1 cellular context compared by ENCODE assay signal in the genomic region with DNA sequence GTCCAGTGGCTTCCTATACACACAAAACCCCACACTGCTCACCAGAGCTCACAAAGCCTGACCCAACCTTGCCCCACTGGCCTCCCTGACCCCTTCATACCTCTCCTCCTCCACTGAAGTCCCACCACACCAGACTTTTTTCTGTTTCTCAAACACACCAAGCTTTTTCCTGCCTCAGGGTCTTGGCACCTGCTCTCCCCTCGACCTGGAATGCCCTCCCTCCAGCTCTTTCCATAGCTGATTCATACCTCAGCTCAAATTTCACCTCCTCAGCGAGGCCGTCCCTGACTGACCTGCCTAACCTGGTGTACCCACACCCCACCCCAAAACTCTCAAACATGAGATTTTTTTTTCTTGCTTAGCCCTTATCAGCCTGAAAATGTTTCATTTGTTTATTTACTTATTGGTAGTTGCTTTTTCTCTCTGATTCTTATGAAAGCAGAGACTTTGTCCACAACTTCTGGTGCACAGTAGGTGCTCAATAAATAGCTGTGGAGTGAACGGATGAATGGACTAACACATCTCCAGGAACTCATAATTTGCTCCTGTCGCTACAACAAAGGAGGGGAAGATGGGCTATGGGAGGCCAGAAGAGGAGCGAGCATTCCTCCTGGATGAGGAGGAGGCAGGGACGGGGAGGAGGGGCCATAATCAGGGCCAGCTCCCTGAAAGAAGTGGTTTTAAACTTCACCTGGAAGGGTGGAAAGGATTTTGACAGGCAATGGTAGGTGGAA.
A peak's percentile ranks its signal among the peaks of the same experiment; 100 is the strongest.
TF ChIP-seq lines count a peak whose summit lies in the region.

No MANE protein-coding gene starts in this region.

TF ChIP-seq in HCT116, 20 proteins besides CTCF, POLR2A, EP300 and RAD21 (continued from another document):
- TF ChIP-seq, protein P1, sequence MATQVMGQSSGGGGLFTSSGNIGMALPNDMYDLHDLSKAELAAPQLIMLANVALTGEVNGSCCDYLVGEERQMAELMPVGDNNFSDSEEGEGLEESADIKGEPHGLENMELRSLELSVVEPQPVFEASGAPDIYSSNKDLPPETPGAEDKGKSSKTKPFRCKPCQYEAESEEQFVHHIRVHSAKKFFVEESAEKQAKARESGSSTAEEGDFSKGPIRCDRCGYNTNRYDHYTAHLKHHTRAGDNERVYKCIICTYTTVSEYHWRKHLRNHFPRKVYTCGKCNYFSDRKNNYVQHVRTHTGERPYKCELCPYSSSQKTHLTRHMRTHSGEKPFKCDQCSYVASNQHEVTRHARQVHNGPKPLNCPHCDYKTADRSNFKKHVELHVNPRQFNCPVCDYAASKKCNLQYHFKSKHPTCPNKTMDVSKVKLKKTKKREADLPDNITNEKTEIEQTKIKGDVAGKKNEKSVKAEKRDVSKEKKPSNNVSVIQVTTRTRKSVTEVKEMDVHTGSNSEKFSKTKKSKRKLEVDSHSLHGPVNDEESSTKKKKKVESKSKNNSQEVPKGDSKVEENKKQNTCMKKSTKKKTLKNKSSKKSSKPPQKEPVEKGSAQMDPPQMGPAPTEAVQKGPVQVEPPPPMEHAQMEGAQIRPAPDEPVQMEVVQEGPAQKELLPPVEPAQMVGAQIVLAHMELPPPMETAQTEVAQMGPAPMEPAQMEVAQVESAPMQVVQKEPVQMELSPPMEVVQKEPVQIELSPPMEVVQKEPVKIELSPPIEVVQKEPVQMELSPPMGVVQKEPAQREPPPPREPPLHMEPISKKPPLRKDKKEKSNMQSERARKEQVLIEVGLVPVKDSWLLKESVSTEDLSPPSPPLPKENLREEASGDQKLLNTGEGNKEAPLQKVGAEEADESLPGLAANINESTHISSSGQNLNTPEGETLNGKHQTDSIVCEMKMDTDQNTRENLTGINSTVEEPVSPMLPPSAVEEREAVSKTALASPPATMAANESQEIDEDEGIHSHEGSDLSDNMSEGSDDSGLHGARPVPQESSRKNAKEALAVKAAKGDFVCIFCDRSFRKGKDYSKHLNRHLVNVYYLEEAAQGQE (IDR thresholded peaks at IDR 0.05; ENCODE audit: low read depth) = no peak
- TF ChIP-seq SIN3A (IDR thresholded peaks at IDR 0.05; ENCODE audit: low read depth) = no peak
- TF ChIP-seq SP1 (IDR thresholded peaks at IDR 0.05; ENCODE audit: low read depth) = 0 out of 2 replicates have a peak, but pooled peaks have one; percentile 19
- TF ChIP-seq ZFX (IDR thresholded peaks at IDR 0.05) = no peak
- TF ChIP-seq EZH2phosphoT487 (IDR thresholded peaks at IDR 0.05; ENCODE audit: borderline replicate concordance) = no peak
- 0 out of 2 replicates have a peak, but pooled peaks have one; percentile 27 for TF ChIP-seq CBX3 (IDR thresholded peaks at IDR 0.05; ENCODE audit: low read depth)
- TF ChIP-seq, protein P2, sequence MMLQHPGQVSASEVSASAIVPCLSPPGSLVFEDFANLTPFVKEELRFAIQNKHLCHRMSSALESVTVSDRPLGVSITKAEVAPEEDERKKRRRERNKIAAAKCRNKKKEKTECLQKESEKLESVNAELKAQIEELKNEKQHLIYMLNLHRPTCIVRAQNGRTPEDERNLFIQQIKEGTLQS (IDR thresholded peaks at IDR 0.05) = no peak
- TF ChIP-seq EGR1 (IDR thresholded peaks at IDR 0.05; ENCODE audit: low read depth) = no peak
- no peak for TF ChIP-seq TCF7L2 (IDR thresholded peaks at IDR 0.05; ENCODE audit: borderline replicate concordance, extremely low read depth, insufficient read depth, insufficient read length)
- TF ChIP-seq JUND (IDR thresholded peaks at IDR 0.05) = no peak
- no peak for TF ChIP-seq SRF (IDR thresholded peaks at IDR 0.05; ENCODE audit: low read depth)
- no peak for TF ChIP-seq FOSL1 (IDR thresholded peaks at IDR 0.05; ENCODE audit: low read depth)
